ENCODE assay signal across 37 cellular contexts in genomic region chr13:44555207-44555606, GRCh38.
"Had no signal": no experiment of that assay in that cellular context is flagged by ENCODE, and none has a peak within 500 bp of the region (broad histone marks: within the 10 kb centered on the region; RNA-seq: fewer than 3 reads in every experiment).

No MANE protein-coding gene starts in this region.

- H3K27me3 Mint-ChIP-seq: activated CD4-positive, alpha-beta memory T cell treated with anti-CD3 and anti-CD28 coated beads, Interleukin-2, amount 10 ng/mL, durations not matched to agents 7 days and 5 days; activated CD4-positive, alpha-beta T cell treated with anti-CD3 and anti-CD28 coated beads for 36 hours; activated CD4-positive, alpha-beta T cell treated with anti-CD3 and anti-CD28 coated beads, Interleukin-2, amount 10 ng/mL, durations not matched to agents 7 days and 5 days; activated CD8-positive, alpha-beta memory T cell treated with anti-CD3 and anti-CD28 coated beads, Interleukin-2, amount 10 ng/mL, durations not matched to agents 7 days and 5 days; activated naive CD4-positive, alpha-beta T cell treated with anti-CD3 and anti-CD28 coated beads, Interleukin-2, amount 10 ng/mL, durations not matched to agents 7 days and 5 days; activated naive CD4-positive, alpha-beta T cell treated with anti-CD3 and anti-CD28 coated beads, Interleukin-2, amount 50 U/mL, for 24 hours; activated naive CD8-positive, alpha-beta T cell; activated naive CD8-positive, alpha-beta T cell treated with anti-CD3 and anti-CD28 coated beads, Interleukin-2, amount 10 ng/mL, durations not matched to agents 7 days and 5 days; activated naive CD8-positive, alpha-beta T cell treated with anti-CD3 and anti-CD28 coated beads, Interleukin-2, amount 50 U/mL, for 24 hours; activated T-cell treated with anti-CD3 and anti-CD28 coated beads, Interleukin-2, amount 50 U/mL, for 24 hours; brain; central memory CD8-positive, alpha-beta T cell; T-cell; T-helper 17 cell had no signal

- H3K36me3 ChIP-seq: cardiac muscle cell, WERI-Rb-1 had no signal

- H3K9me3 Mint-ChIP-seq: activated CD4-positive, alpha-beta memory T cell treated with anti-CD3 and anti-CD28 coated beads, Interleukin-2, amount 10 ng/mL, durations not matched to agents 7 days and 5 days; activated CD4-positive, alpha-beta T cell treated with anti-CD3 and anti-CD28 coated beads, Interleukin-2, amount 10 ng/mL, durations not matched to agents 7 days and 5 days; activated naive CD4-positive, alpha-beta T cell treated with anti-CD3 and anti-CD28 coated beads, Interleukin-2, amount 10 ng/mL, durations not matched to agents 7 days and 5 days; activated naive CD4-positive, alpha-beta T cell treated with anti-CD3 and anti-CD28 coated beads, Interleukin-2, amount 50 U/mL, for 24 hours; activated naive CD8-positive, alpha-beta T cell treated with anti-CD3 and anti-CD28 coated beads, Interleukin-2, amount 10 ng/mL, durations not matched to agents 7 days and 5 days; activated naive CD8-positive, alpha-beta T cell treated with anti-CD3 and anti-CD28 coated beads, Interleukin-2, amount 50 U/mL, for 24 hours; activated T-cell treated with anti-CD3 and anti-CD28 coated beads, Interleukin-2, amount 50 U/mL, for 24 hours; activated T-helper 2 cell treated with anti-CD3 and anti-CD28 coated beads, Interferon-gamma antibody, Interleukin-2, Interleukin-4, amounts not matched to agents 10 μg/mL and 5 μg/mL and 100 μg/mL, durations not matched to agents 14 hours and 24 hours and 36 hours; central memory CD8-positive, alpha-beta T cell; T-cell; T-helper 2 cell treated with Interferon-gamma antibody and Interleukin-4, amounts not matched to agents 5 μg/mL and 100 μg/mL, for 36 hours; WTC11 had no signal

- H3K4me3 Mint-ChIP-seq: activated CD4-positive, alpha-beta memory T cell treated with anti-CD3 and anti-CD28 coated beads, Interleukin-2, amount 10 ng/mL, durations not matched to agents 7 days and 5 days; activated CD4-positive, alpha-beta T cell treated with anti-CD3 and anti-CD28 coated beads for 36 hours; activated CD4-positive, alpha-beta T cell treated with anti-CD3 and anti-CD28 coated beads, Interleukin-2, amount 10 ng/mL, durations not matched to agents 7 days and 5 days; activated CD8-positive, alpha-beta memory T cell treated with anti-CD3 and anti-CD28 coated beads, Interleukin-2, amount 10 ng/mL, durations not matched to agents 7 days and 5 days; activated CD8-positive, alpha-beta T cell treated with anti-CD3 and anti-CD28 coated beads, Interleukin-2, amount 10 ng/mL, durations not matched to agents 7 days and 5 days; activated naive CD4-positive, alpha-beta T cell treated with anti-CD3 and anti-CD28 coated beads, Interleukin-2, amount 10 ng/mL, durations not matched to agents 7 days and 5 days; activated naive CD4-positive, alpha-beta T cell treated with anti-CD3 and anti-CD28 coated beads, Interleukin-2, amount 50 U/mL, for 24 hours; activated naive CD8-positive, alpha-beta T cell; activated naive CD8-positive, alpha-beta T cell treated with anti-CD3 and anti-CD28 coated beads, Interleukin-2, amount 10 ng/mL, durations not matched to agents 7 days and 5 days; activated naive CD8-positive, alpha-beta T cell treated with anti-CD3 and anti-CD28 coated beads, Interleukin-2, amount 50 U/mL, for 24 hours; activated T-cell treated with anti-CD3 and anti-CD28 coated beads, Interleukin-2, amount 50 U/mL, for 24 hours; brain; central memory CD8-positive, alpha-beta T cell; T-cell; T-helper 17 cell; T-helper 2 cell treated with Interferon-gamma antibody and Interleukin-4, amounts not matched to agents 5 μg/mL and 100 μg/mL, for 36 hours; WTC11 had no signal

- H3K9me3 ChIP-seq: ascending aorta had no signal

- ATAC-seq: activated CD4-positive, alpha-beta T cell treated with anti-CD3 and anti-CD28 coated beads for 36 hours; activated CD4-positive, CD25-positive, alpha-beta regulatory T cell treated with anti-CD3 and anti-CD28 coated beads, Interleukin-2, amount 50 U/mL, for 24 hours; activated CD8-positive, alpha-beta memory T cell treated with anti-CD3 and anti-CD28 coated beads, Interleukin-2, amount 10 ng/mL, durations not matched to agents 7 days and 5 days; activated CD8-positive, alpha-beta T cell treated with anti-CD3 and anti-CD28 coated beads, Interleukin-2, amount 10 ng/mL, durations not matched to agents 7 days and 5 days; activated naive CD8-positive, alpha-beta T cell treated with anti-CD3 and anti-CD28 coated beads, Interleukin-2, amount 50 U/mL, for 24 hours; T-cell; T-helper 17 cell; WTC11 had no signal

- H3K4me3 ChIP-seq: ascending aorta, cardiac muscle cell had no signal

- H3K27ac Mint-ChIP-seq: activated CD4-positive, alpha-beta memory T cell treated with anti-CD3 and anti-CD28 coated beads, Interleukin-2, amount 10 ng/mL, durations not matched to agents 7 days and 5 days; activated CD4-positive, alpha-beta T cell treated with anti-CD3 and anti-CD28 coated beads for 36 hours; activated CD4-positive, alpha-beta T cell treated with anti-CD3 and anti-CD28 coated beads, Interleukin-2, amount 10 ng/mL, durations not matched to agents 7 days and 5 days; activated CD8-positive, alpha-beta memory T cell treated with anti-CD3 and anti-CD28 coated beads, Interleukin-2, amount 10 ng/mL, durations not matched to agents 7 days and 5 days; activated CD8-positive, alpha-beta T cell treated with anti-CD3 and anti-CD28 coated beads, Interleukin-2, amount 10 ng/mL, durations not matched to agents 7 days and 5 days; activated naive CD4-positive, alpha-beta T cell treated with anti-CD3 and anti-CD28 coated beads, Interleukin-2, amount 10 ng/mL, durations not matched to agents 7 days and 5 days; activated naive CD8-positive, alpha-beta T cell; activated naive CD8-positive, alpha-beta T cell treated with anti-CD3 and anti-CD28 coated beads, Interleukin-2, amount 10 ng/mL, durations not matched to agents 7 days and 5 days; activated naive CD8-positive, alpha-beta T cell treated with anti-CD3 and anti-CD28 coated beads, Interleukin-2, amount 50 U/mL, for 24 hours; activated T-cell treated with anti-CD3 and anti-CD28 coated beads, Interleukin-2, amount 50 U/mL, for 24 hours; activated T-helper 2 cell treated with anti-CD3 and anti-CD28 coated beads, Interferon-gamma antibody, Interleukin-2, Interleukin-4, amounts not matched to agents 10 μg/mL and 5 μg/mL and 100 μg/mL, durations not matched to agents 14 hours and 24 hours and 36 hours; brain; T-cell; T-helper 17 cell; T-helper 2 cell treated with Interferon-gamma antibody and Interleukin-4, amounts not matched to agents 5 μg/mL and 100 μg/mL, for 36 hours had no signal

- H3K4me1 ChIP-seq: ascending aorta had no signal

- H3K4me1 Mint-ChIP-seq: activated CD4-positive, alpha-beta memory T cell treated with anti-CD3 and anti-CD28 coated beads, Interleukin-2, amount 10 ng/mL, durations not matched to agents 7 days and 5 days; activated CD4-positive, alpha-beta T cell treated with anti-CD3 and anti-CD28 coated beads for 36 hours; activated CD4-positive, alpha-beta T cell treated with anti-CD3 and anti-CD28 coated beads, Interleukin-2, amount 10 ng/mL, durations not matched to agents 7 days and 5 days; activated CD8-positive, alpha-beta memory T cell treated with anti-CD3 and anti-CD28 coated beads, Interleukin-2, amount 10 ng/mL, durations not matched to agents 7 days and 5 days; activated naive CD4-positive, alpha-beta T cell treated with anti-CD3 and anti-CD28 coated beads, Interleukin-2, amount 10 ng/mL, durations not matched to agents 7 days and 5 days; activated naive CD8-positive, alpha-beta T cell treated with anti-CD3 and anti-CD28 coated beads, Interleukin-2, amount 10 ng/mL, durations not matched to agents 7 days and 5 days; activated naive CD8-positive, alpha-beta T cell treated with anti-CD3 and anti-CD28 coated beads, Interleukin-2, amount 50 U/mL, for 24 hours; central memory CD8-positive, alpha-beta T cell had no signal

- H3K36me3 Mint-ChIP-seq: activated CD8-positive, alpha-beta memory T cell treated with anti-CD3 and anti-CD28 coated beads, Interleukin-2, amount 10 ng/mL, durations not matched to agents 7 days and 5 days; activated naive CD4-positive, alpha-beta T cell treated with anti-CD3 and anti-CD28 coated beads, Interleukin-2, amount 10 ng/mL, durations not matched to agents 7 days and 5 days had no signal

- H3K27me3 ChIP-seq: ascending aorta, cardiac muscle cell had no signal

- H3K27ac ChIP-seq: ascending aorta, cardiac muscle cell, WERI-Rb-1 had no signal

- DNase-seq: activated CD4-positive, alpha-beta memory T cell treated with anti-CD3 and anti-CD28 coated beads, Interleukin-2, amount 10 ng/mL, durations not matched to agents 7 days and 5 days; activated CD4-positive, alpha-beta T cell treated with anti-CD3 and anti-CD28 coated beads for 1 hour; activated CD4-positive, alpha-beta T cell treated with anti-CD3 and anti-CD28 coated beads for 36 hours; activated CD4-positive, alpha-beta T cell treated with anti-CD3 and anti-CD28 coated beads for 48 hours; activated CD4-positive, alpha-beta T cell treated with anti-CD3 and anti-CD28 coated beads, Interleukin-2, amount 10 ng/mL, durations not matched to agents 7 days and 5 days; activated CD4-positive, alpha-beta T cell treated with anti-CD3 and anti-CD28 coated beads, Interleukin-2, amount 50 U/mL, for 48 hours; activated CD4-positive, CD25-positive, alpha-beta regulatory T cell; activated CD8-positive, alpha-beta memory T cell treated with anti-CD3 and anti-CD28 coated beads for 24 hours; activated CD8-positive, alpha-beta memory T cell treated with anti-CD3 and anti-CD28 coated beads, Interleukin-2, amount 10 ng/mL, durations not matched to agents 7 days and 5 days; activated CD8-positive, alpha-beta memory T cell treated with anti-CD3 and anti-CD28 coated beads, Interleukin-2, amount 50 U/mL, for 48 hours; activated CD8-positive, alpha-beta T cell treated with anti-CD3 and anti-CD28 coated beads, Interleukin-2, amount 10 ng/mL, durations not matched to agents 7 days and 5 days; activated effector memory CD4-positive, alpha-beta T cell treated with Interleukin-2 at 50 U/mL for 16 hours; activated gamma-delta T cell; activated naive CD4-positive, alpha-beta T cell treated with anti-CD3 and anti-CD28 coated beads, Interleukin-2, amount 10 ng/mL, durations not matched to agents 7 days and 5 days; activated naive CD4-positive, alpha-beta T cell treated with Interleukin-2 at 50 U/mL for 16 hours; activated naive CD8-positive, alpha-beta T cell treated with anti-CD3 and anti-CD28 coated beads, Interleukin-2, amount 10 ng/mL, durations not matched to agents 7 days and 5 days; activated naive CD8-positive, alpha-beta T cell treated with anti-CD3 and anti-CD28 coated beads, Interleukin-2, amount 50 U/mL, for 24 hours; activated T-cell treated with anti-CD3 and anti-CD28 coated beads, Interleukin-2, amount 50 U/mL, for 24 hours; activated T-cell treated with anti-CD3 and anti-CD28 coated beads, Interleukin-2, amount 50 U/mL, for 48 hours; amygdala; anterior cingulate cortex; caudate nucleus; cerebellar nuclear complex; T-cell; T-helper 17 cell; T-helper 9 cell; WERI-Rb-1 had no signal
